Comparison of ENCODE assay signal across 14 cellular contexts in genomic region chr21:34892196-34892595, GRCh38.
DNase-seq lines count a peak whose midpoint lies in the region; ATAC-seq and TF ChIP-seq lines count a peak whose summit lies in the region.
"Had no signal": no experiment of that assay in that cellular context is flagged by ENCODE, and none has a peak within 500 bp of the region (broad histone marks: within the 10 kb centered on the region; RNA-seq: fewer than 3 reads in every experiment).

No MANE protein-coding gene starts in this region.

- H2AFZ ChIP-seq in SK-N-SH (ENCODE audit: low read depth), result 0 out of 2 replicates have a peak overlapping the region, but pooled peaks have one; percentile 32

- no peak for TF ChIP-seq EP300 in SK-N-SH (IDR thresholded peaks at IDR 0.05; ENCODE audit: borderline replicate concordance in 1 of 2, low read depth in 1 of 2, low read length in 1 of 2)

- peaks cover 0 to 7% of the 10 kb centered on the region in 2 experiments; a peak in 2 of 4 replicates for H3K4me1 ChIP-seq in SK-N-SH (ENCODE audit: control insufficient read depth in 1 of 2, insufficient read depth in 2 of 2, low read depth in 1 of 2, low read length in 1 of 2)

- H3K4me3 ChIP-seq in SK-N-SH (ENCODE audit: low read depth in 2 of 2, low read length in 1 of 2) (peak overlapping the region in 1 of 2 experiments; percentile 81; a peak in 2 of 4 replicates), MG63 (no peak overlapping the region)

- DNase-seq in SK-N-SH (no peak), M059J (ENCODE audit: low read depth) (peak; percentile 44), MG63 (no peak)
- no peak for DNase-seq in activated T-helper 2 cell treated with anti-CD3 and anti-CD28 coated beads, Interferon-gamma antibody, Interleukin-2, Interleukin-4, amounts not matched to agents 10 μg/mL and 5 μg/mL and 100 μg/mL, durations not matched to agents 14 hours and 24 hours and 36 hours (ENCODE audit: low spot score)
- DNase-seq in naive thymus-derived CD8-positive, alpha-beta T cell, result peak in 1 of 10 donors; percentile 17
- DNase-seq: activated CD8-positive, alpha-beta memory T cell treated with anti-CD3 and anti-CD28 coated beads, Interleukin-2, amount 50 U/mL, for 4 hours; NCI-H1105; NCI-H748 treated with DMSO at 0.1 percent for 48 hours had no signal

- H4K20me1 ChIP-seq in SK-N-SH (ENCODE audit: insufficient read depth), result peaks cover 6% of the 10 kb centered on the region; the same call in 1 of the 2 replicates

- H3K36me3 ChIP-seq in SK-N-SH (replicated peaks in 1 of 2; ENCODE audit: control insufficient read depth in 1 of 2, insufficient read depth in 2 of 2, low read length in 1 of 2) (no peaks in the 10 kb centered on the region), MG63 (no peaks in the 10 kb centered on the region)

- no peak for TF ChIP-seq RAD21 in SK-N-SH (IDR thresholded peaks at IDR 0.05; ENCODE audit: low read length)

- H3K27me3 ChIP-seq in SK-N-SH (ENCODE audit: insufficient read depth), result no peaks in the 10 kb centered on the region
- no peaks in the 10 kb centered on the region for H3K27me3 ChIP-seq in MG63

- no peaks in the 10 kb centered on the region for H3K9me3 ChIP-seq in SK-N-SH
- no peaks in the 10 kb centered on the region for H3K9me3 ChIP-seq in MG63

- H3K36me3 Mint-ChIP-seq in activated T-helper 2 cell treated with anti-CD3 and anti-CD28 coated beads, Interferon-gamma antibody, Interleukin-2, Interleukin-4, amounts not matched to agents 10 μg/mL and 5 μg/mL and 100 μg/mL, durations not matched to agents 14 hours and 24 hours and 36 hours (ENCODE audit: low read depth), result peaks cover 27% of the 10 kb centered on the region
- H3K36me3 Mint-ChIP-seq in naive thymus-derived CD8-positive, alpha-beta T cell, result peaks cover 0 to 4% (median 3%) of the 10 kb centered on the region in 3 donors

- peak overlapping the region; percentile 48 for H3K27ac Mint-ChIP-seq in activated T-helper 2 cell treated with anti-CD3 and anti-CD28 coated beads, Interferon-gamma antibody, Interleukin-2, Interleukin-4, amounts not matched to agents 10 μg/mL and 5 μg/mL and 100 μg/mL, durations not matched to agents 14 hours and 24 hours and 36 hours
- H3K27ac Mint-ChIP-seq in naive thymus-derived CD8-positive, alpha-beta T cell, result peak overlapping the region in 4 of 10 donors; percentile 29 to 78 (median 61)

- H3K4me1 Mint-ChIP-seq in activated T-helper 2 cell treated with anti-CD3 and anti-CD28 coated beads, Interferon-gamma antibody, Interleukin-2, Interleukin-4, amounts not matched to agents 10 μg/mL and 5 μg/mL and 100 μg/mL, durations not matched to agents 14 hours and 24 hours and 36 hours (ENCODE audit: low read depth), result peaks cover 49% of the 10 kb centered on the region
- H3K4me1 Mint-ChIP-seq in naive thymus-derived CD8-positive, alpha-beta T cell, result peaks cover 28 to 65% (median 54%) of the 10 kb centered on the region in 4 donors

- H3K4me2 ChIP-seq in SK-N-SH, result peak overlapping the region; percentile 94

- H3K79me2 ChIP-seq in SK-N-SH (ENCODE audit: insufficient read depth), result peaks cover 20% of the 10 kb centered on the region

- no peak for TF ChIP-seq CTCF in SK-N-SH (IDR thresholded peaks at IDR 0.05)

- H3K27me3 Mint-ChIP-seq in activated T-helper 2 cell treated with anti-CD3 and anti-CD28 coated beads, Interferon-gamma antibody, Interleukin-2, Interleukin-4, amounts not matched to agents 10 μg/mL and 5 μg/mL and 100 μg/mL, durations not matched to agents 14 hours and 24 hours and 36 hours (ENCODE audit: low read depth), result no peaks in the 10 kb centered on the region
- no peaks in the 10 kb centered on the region for H3K27me3 Mint-ChIP-seq in naive thymus-derived CD8-positive, alpha-beta T cell
- H3K27me3 Mint-ChIP-seq: central memory CD8-positive, alpha-beta T cell had no signal

- no peak for ATAC-seq in SK-N-SH treated with all-trans-retinoic acid at 6 μM for 48 hours
- no peak for ATAC-seq in naive thymus-derived CD8-positive, alpha-beta T cell
- ATAC-seq in HG02571 (IDR thresholded peaks at IDR 0.05; ENCODE audit: unreplicated experiment), result no peak
- ATAC-seq in GM19324 (IDR thresholded peaks at IDR 0.05; ENCODE audit: low FRiP score, unreplicated experiment), result no peak
- ATAC-seq: esophagus mucosa, HCT116 had no signal

- POLR2A ChIA-PET in SK-N-SH (lab: Yijun Ruan, JAX), result no interaction called here
- POLR2A ChIA-PET in naive thymus-derived CD8-positive, alpha-beta T cell (lab: Charles Lee), result interaction anchor here (1.5 kb wide), 1 partner anchor 155 kb away, joined by 5 read pairs; no protein-coding TSS in a partner anchor

- intact Hi-C loops in activated T-helper 2 cell treated with anti-CD3 and anti-CD28 coated beads, Interferon-gamma antibody, Interleukin-2, Interleukin-4, amounts not matched to agents 10 μg/mL and 5 μg/mL and 100 μg/mL, durations not matched to agents 14 hours and 24 hours and 36 hours (cut with micrococcal nuclease), result loop anchor here (1.0 kb wide), 1 partner anchor 51 kb away; no protein-coding TSS in a partner anchor

- H3K9me3 Mint-ChIP-seq in activated T-helper 2 cell treated with anti-CD3 and anti-CD28 coated beads, Interferon-gamma antibody, Interleukin-2, Interleukin-4, amounts not matched to agents 10 μg/mL and 5 μg/mL and 100 μg/mL, durations not matched to agents 14 hours and 24 hours and 36 hours, result no peaks in the 10 kb centered on the region
- H3K9me3 Mint-ChIP-seq in naive thymus-derived CD8-positive, alpha-beta T cell, result peaks cover 0 to 4% (median 0%) of the 10 kb centered on the region in 9 donors
- H3K9me3 Mint-ChIP-seq: central memory CD8-positive, alpha-beta T cell had no signal

- H3K27ac ChIP-seq in SK-N-SH (ENCODE audit: low read depth in 2 of 2, low read length in 1 of 2), result peak overlapping the region in 1 of 2 experiments; percentile 95; a peak in 2 of 4 replicates

- peak overlapping the region; percentile 92; the same call in 1 of the 2 replicates for H3K9ac ChIP-seq in SK-N-SH

- CTCF ChIA-PET in SK-N-SH (lab: Yijun Ruan, JAX), result interaction anchor here (0.7 to 2.2 kb wide), 5 partner anchors 144 to 948 kb away, joined by 3 to 11 read pairs (median 3); no protein-coding TSS in a partner anchor

- H3K9me2 ChIP-seq in SK-N-SH, result no peaks in the 10 kb centered on the region

- H3F3A ChIP-seq in SK-N-SH (replicated peaks; ENCODE audit: insufficient read depth), result peaks cover 9% of the 10 kb centered on the region

- H3K4me3 Mint-ChIP-seq in activated T-helper 2 cell treated with anti-CD3 and anti-CD28 coated beads, Interferon-gamma antibody, Interleukin-2, Interleukin-4, amounts not matched to agents 10 μg/mL and 5 μg/mL and 100 μg/mL, durations not matched to agents 14 hours and 24 hours and 36 hours (ENCODE audit: low read depth), result peak overlapping the region; percentile 67
- H3K4me3 Mint-ChIP-seq in naive thymus-derived CD8-positive, alpha-beta T cell, result peak overlapping the region in 8 of 10 donors; percentile 6 to 77 (median 58)

TF ChIP-seq in SK-N-SH, 30 proteins besides CTCF, POLR2A, EP300 and RAD21:
- TF ChIP-seq EZH2phosphoT487 (IDR thresholded peaks at IDR 0.05; ENCODE audit: borderline replicate concordance, low read depth) (no peak), SIN3A (IDR thresholded peaks at IDR 0.05; ENCODE audit: borderline replicate concordance, low read depth, low read length) (no peak), MXI1 (IDR thresholded peaks at IDR 0.05; ENCODE audit: low read depth, low read length) (no peak)
TF ChIP-seq in SK-N-SH: peak in this region for 0.

TF ChIP-seq in SK-N-SH treated with all-trans-retinoic acid at 6 μM for 48 hours, 23 proteins besides CTCF, POLR2A, EP300 and RAD21 (continues in another document):
- no peak for TF ChIP-seq ISL1 (CRISPR knock-in tag; IDR thresholded peaks at IDR 0.05)
- TF ChIP-seq OSR1 (CRISPR knock-in tag; IDR thresholded peaks at IDR 0.05), result no peak
- no peak for TF ChIP-seq ZNF70 (CRISPR knock-in tag; IDR thresholded peaks at IDR 0.05)
- TF ChIP-seq ARNTL (CRISPR knock-in tag; IDR thresholded peaks at IDR 0.05; ENCODE audit: borderline replicate concordance, low read depth), result no peak
- no peak for TF ChIP-seq CSRNP3 (CRISPR knock-in tag; IDR thresholded peaks at IDR 0.05)
- no peak for TF ChIP-seq SNAI2 (CRISPR knock-in tag; IDR thresholded peaks at IDR 0.05)
- no peak; the same call in 1 of the 2 replicates for TF ChIP-seq POU6F1 (CRISPR knock-in tag; IDR thresholded peaks at IDR 0.05; ENCODE audit: borderline replicate concordance, low read depth)
- no peak for TF ChIP-seq PPARA (CRISPR knock-in tag; IDR thresholded peaks at IDR 0.05; ENCODE audit: borderline replicate concordance)
